8 cellular contexts compared by ENCODE assay signal in the genomic region with DNA sequence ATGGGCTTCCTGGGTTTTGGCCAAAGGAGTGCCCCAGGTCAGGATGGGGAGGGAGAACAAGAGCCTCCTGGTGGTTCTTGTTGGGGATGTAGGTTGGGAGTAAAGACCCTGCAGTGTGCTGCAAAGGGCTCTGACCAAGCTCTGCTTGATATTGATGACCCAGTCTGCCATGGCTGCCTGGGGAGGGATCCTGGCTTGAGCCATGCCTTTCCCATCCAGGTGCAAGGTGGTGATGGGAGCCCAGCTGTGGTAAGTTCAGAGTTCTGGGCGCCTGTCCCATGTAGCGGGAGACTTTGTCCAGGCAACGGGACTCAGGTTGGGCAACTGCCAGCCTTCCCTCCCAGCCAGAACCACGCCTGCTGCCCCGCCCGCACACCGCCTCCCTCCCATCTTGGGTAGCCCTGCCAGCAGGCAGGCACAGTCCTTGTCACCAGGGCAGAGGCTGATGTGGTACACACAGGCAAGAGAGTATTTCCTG.
DNase-seq lines count a peak whose midpoint lies in the region.

No MANE protein-coding gene starts in this region.

- peak overlapping the region; percentile 81 for H3K4me3 ChIP-seq in skeletal muscle cell (ENCODE audit: low read depth, low read length)

- DNase-seq in AG08395 (ENCODE audit: low spot score): peak; percentile 80
- DNase-seq in HUDEP-2 (lab: John Stamatoyannopoulos, UW; ENCODE audit: unreplicated experiment in 76 of 76): peak in 72 of 76 experiments; percentile 10 to 88 (median 71)
- peak in 40 of 51 donors; percentile 17 to 83 (median 62) for DNase-seq in hypothalamus (lab: John Stamatoyannopoulos, UW)
- DNase-seq in skeletal muscle cell (ENCODE audit: low read depth): no peak
- DNase-seq in NCI-H2107 treated with DMSO at 0.1 percent for 48 hours (lab: John Stamatoyannopoulos, UW; ENCODE audit: unreplicated experiment): no peak
- no peak for DNase-seq in activated gamma-delta T cell (lab: John Stamatoyannopoulos, UW)
- no peak for DNase-seq in central memory CD4-positive, alpha-beta T cell

- H3K27ac ChIP-seq in angular gyrus (ENCODE audit: low read depth, low read length): peak overlapping the region; percentile 75

Comparison
In these comparisons a context has a peak if more than half of its experiments do, and no peak if none do; other contexts are left out.
1. DNase-seq: peak in AG08395 (single experiment), HUDEP-2 (72 of 76) and hypothalamus (40 of 51); none in skeletal muscle cell (single experiment), NCI-H2107 treated with DMSO at 0.1 percent for 48 hours (single experiment), activated gamma-delta T cell (single experiment) and central memory CD4-positive, alpha-beta T cell (single experiment).